8 cellular contexts compared by ENCODE assay signal in the genomic region with DNA sequence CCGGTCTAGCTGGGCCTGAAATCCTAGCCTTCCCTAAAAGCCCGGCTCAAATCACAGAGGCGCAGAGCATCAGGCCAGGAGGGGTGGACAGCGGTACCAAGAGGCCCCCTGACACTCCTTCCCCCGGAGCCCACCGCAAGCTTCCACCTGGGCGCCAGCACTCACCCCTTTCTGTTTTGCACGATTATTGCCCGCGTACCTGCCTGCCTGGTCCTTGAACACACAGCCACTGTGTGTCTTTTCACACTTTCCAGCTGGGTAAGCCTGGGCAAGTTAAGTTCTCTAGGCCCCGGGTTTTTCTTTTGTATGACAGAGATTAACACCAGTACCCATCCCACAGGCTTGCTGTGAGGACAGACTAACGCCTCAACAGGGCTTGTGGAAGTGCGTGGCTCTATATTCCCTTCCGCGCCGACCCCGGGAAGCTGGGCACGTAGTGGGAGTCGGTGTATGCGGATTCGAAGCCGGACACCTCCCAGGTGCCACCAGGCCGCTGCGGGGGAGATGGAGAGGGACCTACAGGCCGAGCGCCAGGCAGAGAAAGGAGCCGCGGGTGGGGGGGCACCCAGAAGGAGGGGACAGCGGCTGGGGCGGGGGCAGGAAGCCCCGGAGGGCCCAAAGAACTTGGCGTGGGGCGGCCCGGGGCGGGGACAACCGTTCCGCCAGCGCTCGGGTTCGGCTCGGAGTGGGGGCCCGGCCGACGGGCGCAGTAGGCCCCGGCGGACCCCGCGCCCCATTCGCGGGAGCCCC. TPM values are rescaled to one million over a fixed set of nuclear protein-coding genes. Genes with fewer than 3 reads are reported as not detected.
A peak's percentile ranks its signal among the peaks of the same experiment; 100 is the strongest.
DNase-seq lines count a peak whose midpoint lies in the region; ATAC-seq and TF ChIP-seq lines count a peak whose summit lies in the region.

No MANE protein-coding gene starts in this region.

- H3K4me3 ChIP-seq in left ventricle myocardium inferior, result peak overlapping the region; percentile 83

- no peak for TF ChIP-seq CTCF in 22Rv1 (IDR thresholded peaks at IDR 0.05)
- TF ChIP-seq CTCF in left ventricle myocardium inferior (IDR thresholded peaks at IDR 0.05; ENCODE audit: borderline replicate concordance), result no peak

- in situ Hi-C loops in SK-MEL-5 (cut with HindIII; ENCODE audit: low pct_unique_long_range_greater_than_20kb, low sequenced_read_pairs), result no loop called here

- H3K9me3 Mint-ChIP-seq in activated naive CD8-positive, alpha-beta T cell treated with anti-CD3 and anti-CD28 coated beads, Interleukin-2, amount 10 ng/mL, durations not matched to agents 7 days and 5 days, result no peaks in the 10 kb centered on the region

- peak; percentile 11 for ATAC-seq in GM18517 (IDR thresholded peaks at IDR 0.05; ENCODE audit: unreplicated experiment)
- ATAC-seq in HG03095 (IDR thresholded peaks at IDR 0.05; ENCODE audit: unreplicated experiment), result peak; percentile 22
- peak; percentile 35 for ATAC-seq in activated naive CD8-positive, alpha-beta T cell treated with anti-CD3 and anti-CD28 coated beads, Interleukin-2, amount 10 ng/mL, durations not matched to agents 7 days and 5 days (ENCODE audit: low read depth)

- intact Hi-C loops in left ventricle myocardium inferior (cut with micrococcal nuclease), result loop anchor here (5.0 kb wide), 1 partner anchor 75 kb away; no protein-coding TSS in a partner anchor

- peaks cover 5% of the 10 kb centered on the region for H3K36me3 Mint-ChIP-seq in activated naive CD8-positive, alpha-beta T cell treated with anti-CD3 and anti-CD28 coated beads, Interleukin-2, amount 10 ng/mL, durations not matched to agents 7 days and 5 days

- DNase-seq in SK-MEL-5 (ENCODE audit: low read depth, low spot score) (peak; percentile 18), left ventricle myocardium inferior (peak; percentile 60), retina (peak; percentile 67), dedifferentiated amniotic fluid mesenchymal stem cell (ENCODE audit: extremely low spot score) (no peak)
- peak; percentile 67 for DNase-seq in activated naive CD8-positive, alpha-beta T cell treated with anti-CD3 and anti-CD28 coated beads, Interleukin-2, amount 10 ng/mL, durations not matched to agents 7 days and 5 days

- peaks cover 33% of the 10 kb centered on the region for H3K4me1 ChIP-seq in left ventricle myocardium inferior

- H3K27me3 ChIP-seq in left ventricle myocardium inferior (ENCODE audit: low read depth), result no peaks in the 10 kb centered on the region

- peaks cover 22% of the 10 kb centered on the region for H3K36me3 ChIP-seq in left ventricle myocardium inferior

- peaks cover 35% of the 10 kb centered on the region for H3K4me1 Mint-ChIP-seq in activated naive CD8-positive, alpha-beta T cell treated with anti-CD3 and anti-CD28 coated beads, Interleukin-2, amount 10 ng/mL, durations not matched to agents 7 days and 5 days

- peak overlapping the region; percentile 97 for H3K27ac Mint-ChIP-seq in activated naive CD8-positive, alpha-beta T cell treated with anti-CD3 and anti-CD28 coated beads, Interleukin-2, amount 10 ng/mL, durations not matched to agents 7 days and 5 days

- POLR2A ChIA-PET in activated naive CD8-positive, alpha-beta T cell treated with anti-CD3 and anti-CD28 coated beads, Interleukin-2, amount 10 ng/mL, durations not matched to agents 7 days and 5 days (lab: Charles Lee), result interaction anchor here (1.6 kb wide), 1 partner anchor 37 kb away, joined by 7 read pairs; a partner anchor contains a TSS

- H3K4me3 Mint-ChIP-seq in activated naive CD8-positive, alpha-beta T cell treated with anti-CD3 and anti-CD28 coated beads, Interleukin-2, amount 10 ng/mL, durations not matched to agents 7 days and 5 days, result peak overlapping the region; percentile 98

- no peaks in the 10 kb centered on the region for H3K9me3 ChIP-seq in left ventricle myocardium inferior (replicated peaks)

- H3K27me3 Mint-ChIP-seq in activated naive CD8-positive, alpha-beta T cell treated with anti-CD3 and anti-CD28 coated beads, Interleukin-2, amount 10 ng/mL, durations not matched to agents 7 days and 5 days, result no peaks in the 10 kb centered on the region

- H3K27ac ChIP-seq in 22Rv1 (peak overlapping the region; percentile 73), left ventricle myocardium inferior (replicated peaks) (peak overlapping the region; percentile 89)

RNA-seq across cellular contexts. Expression of a gene that starts 0.8 kb away (rescaled TPM):
- total RNA-seq in SK-MEL-5 (2014; rRNA removed; shearing (Covaris generic)), result 18.3 and 19.8 TPM in 2 replicates
- 24.4 and 30.2 TPM in 2 replicates for polyA plus RNA-seq in SK-MEL-5 (2015; cell fraction: cytosol; rRNA removed)
- 25.9 and 29.2 TPM in 2 replicates for polyA plus RNA-seq in SK-MEL-5 (2015; cell fraction: nucleus; rRNA removed)
- total RNA-seq in activated naive CD8-positive, alpha-beta T cell treated with anti-CD3 and anti-CD28 coated beads, Interleukin-2, amount 10 ng/mL, durations not matched to agents 7 days and 5 days, result 10 to 100 TPM; 24.3 to 26.2 TPM
- 7.4 TPM for total RNA-seq in left ventricle myocardium inferior

RNA-seq across cellular contexts. Expression of a gene that starts 36.0 kb away (rescaled TPM):
- 5.4 and 6.1 TPM in 2 replicates for total RNA-seq in SK-MEL-5 (2014; rRNA removed; shearing (Covaris generic))
- polyA plus RNA-seq in SK-MEL-5 (2015; cell fraction: cytosol; rRNA removed), result 16.4 and 20.6 TPM in 2 replicates
- polyA plus RNA-seq in SK-MEL-5 (2015; cell fraction: nucleus; rRNA removed), result 4.2 and 4.3 TPM in 2 replicates
- total RNA-seq in activated naive CD8-positive, alpha-beta T cell treated with anti-CD3 and anti-CD28 coated beads, Interleukin-2, amount 10 ng/mL, durations not matched to agents 7 days and 5 days, result 10 to 100 TPM; 14.1 to 14.9 TPM
- total RNA-seq in left ventricle myocardium inferior, result 7.2 TPM
